ENCODE assay signal across 8 cellular contexts in the genomic region with DNA sequence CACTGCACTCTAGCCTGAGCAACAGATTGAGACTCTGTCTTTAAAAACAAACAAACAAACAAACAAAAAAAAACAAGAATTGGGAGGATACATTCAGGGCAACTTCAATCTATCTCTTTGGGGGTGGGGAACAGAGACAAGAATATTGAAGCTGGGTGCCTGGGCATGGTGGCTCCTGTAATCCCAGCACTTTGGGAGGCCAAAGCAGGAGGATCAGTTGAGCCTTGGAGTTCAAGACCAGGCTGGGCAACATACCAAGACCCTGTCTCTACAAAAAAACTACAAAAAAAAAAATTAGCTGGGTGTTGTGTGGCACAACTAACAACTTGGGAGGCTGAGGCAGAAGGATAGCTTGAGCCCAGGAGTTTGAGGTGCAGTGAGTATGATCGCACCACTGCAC. TPM values are rescaled to one million over a fixed set of nuclear protein-coding genes. Genes with fewer than 3 reads are reported as not detected.
DNase-seq lines count a peak whose midpoint lies in the region; ATAC-seq and TF ChIP-seq lines count a peak whose summit lies in the region.

No MANE protein-coding gene starts in this region.

- H3K9me3 ChIP-seq in naive thymus-derived CD4-positive, alpha-beta T cell (ENCODE audit: control insufficient read depth in 2 of 3, low read length in 3 of 3) = no peaks in the 10 kb centered on the region

- H3K36me3 ChIP-seq in naive thymus-derived CD4-positive, alpha-beta T cell (ENCODE audit: control insufficient read depth in 2 of 3, insufficient read depth in 3 of 3, low read length in 3 of 3) = peaks cover 0 to 4% (median 0%) of the 10 kb centered on the region in 3 experiments

- POLR2A ChIA-PET in naive thymus-derived CD4-positive, alpha-beta T cell (lab: Charles Lee) = interaction anchor here (0.6 to 7.7 kb wide), 5 partner anchors 14 to 184 kb away, joined by 3 to 74 read pairs (median 9); partner anchors contain the start of gene NSD2

- no peaks in the 10 kb centered on the region for H3K9me3 Mint-ChIP-seq in central memory CD8-positive, alpha-beta T cell
- no peaks in the 10 kb centered on the region for H3K9me3 Mint-ChIP-seq in naive thymus-derived CD4-positive, alpha-beta T cell

- H3K4me1 Mint-ChIP-seq in central memory CD8-positive, alpha-beta T cell = peaks cover 32% of the 10 kb centered on the region
- H3K4me1 Mint-ChIP-seq in naive thymus-derived CD4-positive, alpha-beta T cell = peaks cover 38 to 52% (median 45%) of the 10 kb centered on the region in 7 donors

- intact Hi-C loops in naive thymus-derived CD4-positive, alpha-beta T cell (cut with micrococcal nuclease) = loop anchor here (5.0 kb wide), 3 partner anchors 507 to 613 kb away; partner anchors contain the start of genes CTBP1 (in 1 of the 2), RNF4 (in 1 of the 2) and UVSSA (in 1 of the 2)

- no peaks in the 10 kb centered on the region for H3K27me3 ChIP-seq in naive thymus-derived CD4-positive, alpha-beta T cell (ENCODE audit: control insufficient read depth in 2 of 2, insufficient read depth in 2 of 2, low read length in 2 of 2)

- ATAC-seq in central memory CD8-positive, alpha-beta T cell (replicated peaks; ENCODE audit: extremely low read depth, poor library complexity, severe bottlenecking) = no peak
- ATAC-seq in naive thymus-derived CD4-positive, alpha-beta T cell = no peak
- ATAC-seq in GM21737 (IDR thresholded peaks at IDR 0.05; ENCODE audit: unreplicated experiment) (no peak), HG02840 (IDR thresholded peaks at IDR 0.05; ENCODE audit: low FRiP score, unreplicated experiment) (no peak), GM21529 (IDR thresholded peaks at IDR 0.05; ENCODE audit: unreplicated experiment) (no peak)

- DNase-seq in AG09309 (ENCODE audit: low read depth) = no peak
- DNase-seq in Jurkat, Clone E6-1 (ENCODE audit: low read depth, low spot score) = no peak
- DNase-seq in central memory CD8-positive, alpha-beta T cell (ENCODE audit: low spot score in 2 of 2) = no peak
- no peak for DNase-seq in naive thymus-derived CD4-positive, alpha-beta T cell
- DNase-seq in NCI-H446 treated with DMSO at 0.1 percent for 48 hours (lab: John Stamatoyannopoulos, UW) = no peak

- no peak for TF ChIP-seq CTCF in AG09309 (IDR thresholded peaks at IDR 0.05; ENCODE audit: control insufficient read depth, insufficient read depth, low read depth, low read length, missing control alignments)

- H3K36me3 Mint-ChIP-seq in central memory CD8-positive, alpha-beta T cell (ENCODE audit: insufficient read depth) = peaks cover 2% of the 10 kb centered on the region
- H3K36me3 Mint-ChIP-seq in naive thymus-derived CD4-positive, alpha-beta T cell = peaks cover 0 to 3% (median 0%) of the 10 kb centered on the region in 5 donors

- peak overlapping the region; percentile 90 for H3K4me3 ChIP-seq in AG09309 (ENCODE audit: control insufficient read depth, low read depth, low read length)
- peak overlapping the region; percentile 74 for H3K4me3 ChIP-seq in Jurkat, Clone E6-1 (ENCODE audit: low read length)
- H3K4me3 ChIP-seq in naive thymus-derived CD4-positive, alpha-beta T cell (ENCODE audit: low read length) = peak overlapping the region; percentile 86

- no peaks in the 10 kb centered on the region for H3K27me3 Mint-ChIP-seq in central memory CD8-positive, alpha-beta T cell
- no peaks in the 10 kb centered on the region for H3K27me3 Mint-ChIP-seq in naive thymus-derived CD4-positive, alpha-beta T cell

- no peak overlapping the region for H3K27ac ChIP-seq in naive thymus-derived CD4-positive, alpha-beta T cell (ENCODE audit: low read depth, low read length)

- CTCF ChIA-PET in naive thymus-derived CD4-positive, alpha-beta T cell (lab: Charles Lee) = no interaction called here

- peak overlapping the region; percentile 67 for H3K4me3 Mint-ChIP-seq in central memory CD8-positive, alpha-beta T cell
- H3K4me3 Mint-ChIP-seq in naive thymus-derived CD4-positive, alpha-beta T cell = peak overlapping the region; percentile 67 to 88 (median 83)

- H3K27ac Mint-ChIP-seq in central memory CD8-positive, alpha-beta T cell (ENCODE audit: low read depth) = no peak overlapping the region
- peak overlapping the region in 6 of 9 donors; percentile 38 to 86 (median 72) for H3K27ac Mint-ChIP-seq in naive thymus-derived CD4-positive, alpha-beta T cell

- peaks cover 10 to 14% of the 10 kb centered on the region in 2 donors for H3K4me1 ChIP-seq in naive thymus-derived CD4-positive, alpha-beta T cell (ENCODE audit: control insufficient read depth in 2 of 2, insufficient read depth in 2 of 2, low read length in 2 of 2)

RNA-seq across cellular contexts. Expression of gene LETM1, which starts 1.2 kb away (rescaled TPM):
- 39.3 TPM for polyA plus RNA-seq in Jurkat, Clone E6-1 (2012; ENCODE audit: insufficient read depth, insufficient read length)
- 10 to 100 TPM; 29.5 to 56.4 (median 36.0) TPM for total RNA-seq in naive thymus-derived CD4-positive, alpha-beta T cell
- 10 to 100 TPM in 1 of 2 donors, 1 to 10 TPM in 1; 7.7 to 12.0 TPM for polyA plus RNA-seq in naive thymus-derived CD4-positive, alpha-beta T cell

RNA-seq across cellular contexts. Expression of gene NSD2, which starts 16.4 kb away (rescaled TPM):
- 145 TPM for polyA plus RNA-seq in Jurkat, Clone E6-1 (2012; ENCODE audit: insufficient read depth, insufficient read length)
- 100 to 1,000 TPM in 1 of 5 experiments, 10 to 100 TPM in 4; 35.4 to 207 (median 38.5) TPM for total RNA-seq in naive thymus-derived CD4-positive, alpha-beta T cell
- polyA plus RNA-seq in naive thymus-derived CD4-positive, alpha-beta T cell = 1 to 10 TPM; 2.7 to 7.9 TPM
